In the genomic region with DNA sequence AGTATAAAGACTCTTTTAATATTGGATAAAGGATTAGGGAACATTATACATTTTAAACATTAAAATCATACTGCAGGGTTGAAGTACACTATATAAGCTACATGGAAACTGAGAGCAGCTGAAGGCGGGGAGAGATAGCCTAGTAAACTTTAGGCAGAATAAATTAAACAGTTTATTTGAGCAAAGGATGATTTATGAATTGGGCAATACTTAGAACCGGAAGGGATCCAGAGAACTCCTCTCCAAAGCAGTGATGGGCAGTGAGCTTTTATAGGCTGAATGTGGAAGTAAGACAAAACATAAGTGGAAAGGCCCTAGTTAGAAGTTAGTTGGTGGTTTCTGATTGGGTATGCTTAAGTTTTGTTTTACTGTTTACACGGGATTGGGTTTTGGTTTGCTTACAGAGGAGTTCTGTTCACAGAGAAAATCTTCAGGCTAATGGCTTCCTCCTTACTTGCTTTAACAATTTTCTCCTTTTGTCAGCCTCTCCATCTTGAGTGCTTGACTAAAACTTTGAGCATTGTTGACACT, we compare ENCODE assay signal across 10 cellular contexts. TPM values are rescaled to one million over a fixed set of nuclear protein-coding genes. Genes with fewer than 3 reads are reported as not detected.
DNase-seq lines count a peak whose midpoint lies in the region; ATAC-seq and TF ChIP-seq lines count a peak whose summit lies in the region.
"Had no signal": no experiment of that assay in that cellular context is flagged by ENCODE, and none has a peak within 500 bp of the region (broad histone marks: within the 10 kb centered on the region; RNA-seq: fewer than 3 reads in every experiment).

No MANE protein-coding gene starts in this region.

- H3K9ac ChIP-seq in SU-DHL-6 (ENCODE audit: low read length), result no peak overlapping the region
- no peak overlapping the region for H3K9ac ChIP-seq in smooth muscle cell (ENCODE audit: low read depth)

- no peak overlapping the region for H3K27ac ChIP-seq in SU-DHL-6 (ENCODE audit: low read depth, low read length)
- no peak overlapping the region for H3K27ac ChIP-seq in right cardiac atrium (ENCODE audit: low read length)
- no peak overlapping the region for H3K27ac ChIP-seq in smooth muscle cell (ENCODE audit: low read depth)
- H3K27ac ChIP-seq in substantia nigra (ENCODE audit: low read depth, low read length, poor library complexity, severe bottlenecking), result no peak overlapping the region

- intact Hi-C loops in right cardiac atrium (cut with DNase I), result no loop called here

- H3K4me2 ChIP-seq in SU-DHL-6 (ENCODE audit: low read depth, low read length, poor library complexity, severe bottlenecking) (peak overlapping the region; percentile 32), smooth muscle cell (no peak overlapping the region)

- H3K9me3 ChIP-seq in SU-DHL-6 (ENCODE audit: insufficient read depth, low read length), result no peaks in the 10 kb centered on the region
- H3K9me3 ChIP-seq in right cardiac atrium (ENCODE audit: control insufficient read depth, low read length), result no peaks in the 10 kb centered on the region
- H3K9me3 ChIP-seq in smooth muscle cell (replicated peaks; ENCODE audit: low read depth), result no peaks in the 10 kb centered on the region

- WGBS in right cardiac atrium, result 84% methylated on average over 3 of the region's 3 CpGs
- 87% methylated on average over 3 of the region's 3 CpGs for WGBS in smooth muscle cell (ENCODE audit: low lambda C conversion rate)

- H3K27me3 ChIP-seq in SU-DHL-6 (ENCODE audit: low read length) (no peaks in the 10 kb centered on the region), right cardiac atrium (ENCODE audit: control insufficient read depth, insufficient read depth) (no peaks in the 10 kb centered on the region), smooth muscle cell (ENCODE audit: low read depth) (no peaks in the 10 kb centered on the region)

- H3K9me2 ChIP-seq in SU-DHL-6 (replicated peaks; ENCODE audit: insufficient read depth, low read length), result no peaks in the 10 kb centered on the region

- no peak overlapping the region for H3K4me3 ChIP-seq in SU-DHL-6 (ENCODE audit: insufficient read depth, low read length, poor library complexity, severe bottlenecking)
- no peak overlapping the region for H3K4me3 ChIP-seq in right cardiac atrium (ENCODE audit: low read length)
- H3K4me3 ChIP-seq in smooth muscle cell, result no peak overlapping the region

- no peaks in the 10 kb centered on the region for H3K4me1 ChIP-seq in right cardiac atrium (ENCODE audit: control insufficient read depth, insufficient read depth, low read length)
- H3K4me1 ChIP-seq in smooth muscle cell (ENCODE audit: low read depth), result no peaks in the 10 kb centered on the region

- ATAC-seq in GM18517 (IDR thresholded peaks at IDR 0.05; ENCODE audit: unreplicated experiment) (peak; percentile 53), GM21381 (IDR thresholded peaks at IDR 0.05; ENCODE audit: unreplicated experiment) (peak; percentile 39), HG03045 (IDR thresholded peaks at IDR 0.05; ENCODE audit: unreplicated experiment) (peak; percentile 66), right cardiac atrium (no peak)

- DNase-seq in AG08396 (ENCODE audit: low spot score), result no peak
- no peak for DNase-seq in right cardiac atrium
- DNase-seq in smooth muscle cell (lab: John Stamatoyannopoulos, UW; ENCODE audit: unreplicated experiment), result no peak
- no peak for DNase-seq in substantia nigra (lab: John Stamatoyannopoulos, UW)
- DNase-seq: activated CD4-positive, CD25-positive, alpha-beta regulatory T cell; occipital lobe had no signal

- H3K36me3 ChIP-seq in SU-DHL-6 (ENCODE audit: low read length) (no peaks in the 10 kb centered on the region; the same call in 1 of the 2 replicates), smooth muscle cell (ENCODE audit: low read depth) (no peaks in the 10 kb centered on the region)

- no peaks in the 10 kb centered on the region; the same call in 1 of the 2 replicates for H3F3A ChIP-seq in SU-DHL-6 (ENCODE audit: insufficient read depth)
- H3F3A ChIP-seq in smooth muscle cell (ENCODE audit: low read depth), result no peaks in the 10 kb centered on the region

- H2AFZ ChIP-seq in SU-DHL-6 (ENCODE audit: low read depth, low read length, severe bottlenecking), result no peak overlapping the region
- no peak overlapping the region for H2AFZ ChIP-seq in smooth muscle cell (ENCODE audit: low read depth)

- H4K20me1 ChIP-seq in SU-DHL-6 (ENCODE audit: low read depth, low read length), result peaks cover 9% of the 10 kb centered on the region; the same call in 1 of the 2 replicates
- H4K20me1 ChIP-seq in smooth muscle cell (ENCODE audit: low read depth), result peaks cover 100% of the 10 kb centered on the region

- TF ChIP-seq CTCF in SU-DHL-6 (IDR thresholded peaks at IDR 0.05; ENCODE audit: insufficient read depth, low read length, poor library complexity, severe bottlenecking) (no peak), smooth muscle cell (IDR thresholded peaks at IDR 0.05; ENCODE audit: borderline replicate concordance, insufficient read depth, poor library complexity, severe bottlenecking) (no peak)

- H3K79me2 ChIP-seq in SU-DHL-6 (ENCODE audit: insufficient read depth, low read length) (peaks cover 100% of the 10 kb centered on the region), smooth muscle cell (ENCODE audit: low read depth) (peaks cover 99% of the 10 kb centered on the region)

RNA-seq across cellular contexts. Expression of a gene that starts 18.9 kb away (rescaled TPM):
- total RNA-seq in right cardiac atrium, result 10 to 100 TPM; 13.4 to 18.4 (median 17.0) TPM
- 6.0 TPM for polyA plus RNA-seq in right cardiac atrium
- 53.1 and 55.1 TPM in 2 replicates for total RNA-seq in smooth muscle cell
- polyA plus RNA-seq in smooth muscle cell, result 14.8 and 17.9 TPM in 2 replicates

Comparison
In these comparisons a context has a peak if more than half of its experiments do, and no peak if none do; other contexts are left out.
1. ATAC-seq: peak in GM18517 (single experiment), GM21381 (single experiment) and HG03045 (single experiment); none in right cardiac atrium (0 of 2).